In the genomic region with DNA sequence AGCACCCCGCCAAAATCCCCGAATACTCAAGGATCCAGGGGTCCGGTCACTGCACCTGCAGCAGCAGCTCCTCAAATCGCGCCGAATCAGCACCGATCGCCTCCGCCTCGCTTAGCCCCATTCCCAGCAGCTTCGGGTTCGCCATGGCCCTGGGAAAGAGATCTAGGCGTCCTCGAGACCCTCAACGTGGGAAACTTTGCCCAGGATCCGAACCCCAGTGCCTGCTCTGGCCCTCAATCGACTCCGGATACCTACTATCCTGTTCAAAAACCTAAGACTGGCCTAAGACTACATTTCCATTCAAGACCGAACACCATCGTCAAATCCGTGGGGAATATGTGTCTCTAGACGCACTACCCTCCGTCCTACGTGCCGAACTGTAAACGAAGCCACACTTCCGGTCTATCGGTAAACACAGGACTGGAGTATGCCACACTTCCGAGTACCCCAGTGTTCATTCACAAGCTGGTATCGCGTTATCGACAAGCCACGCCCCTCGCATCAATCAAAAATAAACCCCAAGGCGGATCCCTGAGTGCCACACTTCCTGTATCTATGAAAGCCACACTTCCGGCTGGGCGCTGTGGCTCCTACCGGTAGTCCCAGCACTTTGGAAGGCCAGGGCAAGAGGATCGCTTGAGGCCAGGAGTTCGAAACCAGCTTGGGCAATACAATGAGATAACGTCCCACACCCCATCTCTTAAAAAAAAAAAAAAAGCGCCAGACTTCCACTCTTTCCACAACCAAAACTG, we compare ENCODE assay signal across 7 cellular contexts. TPM values are rescaled to one million over a fixed set of nuclear protein-coding genes. Genes with fewer than 3 reads are reported as not detected.
DNase-seq lines count a peak whose midpoint lies in the region; ATAC-seq, FAIRE-seq and TF ChIP-seq lines count a peak whose summit lies in the region.

Gene PIH1D1 (minus strand): TSS at position 385 of the 752 bp plus-strand sequence. CDS start 240 bp downstream, at position 145.

- intact Hi-C loops in gastrocnemius medialis (cut with DNase I; ENCODE audit: low total_unique reads) = loop anchor here (2.0 to 5.0 kb wide), 4 partner anchors 45 to 1351 kb away; partner anchors contain the start of genes PRMT1, RPS11, VRK3 and ZNF473

- FAIRE-seq in TTC549 (lab: Jason Lieb, UNC) = peak; percentile 93

- WGBS in iPS DF 6.9 (ENCODE audit: insufficient coverage, insufficient read length) = no CpG with 5 or more reads among the region's 42 CpGs

- no peaks in the 10 kb centered on the region for H3K4me1 ChIP-seq in iPS DF 6.9 (ENCODE audit: control insufficient read depth, insufficient read depth, low read length)
- H3K4me1 ChIP-seq in gastrocnemius medialis = peaks cover 15 to 26% of the 10 kb centered on the region in 2 donors

- H3K9me3 ChIP-seq in iPS DF 6.9 (ENCODE audit: control insufficient read depth, insufficient read depth, low read length) (no peaks in the 10 kb centered on the region), gastrocnemius medialis (no peaks in the 10 kb centered on the region)

- peak; percentile 34 for ATAC-seq in GM18519 (IDR thresholded peaks at IDR 0.05; ENCODE audit: low FRiP score, unreplicated experiment)
- ATAC-seq in HG03060 (IDR thresholded peaks at IDR 0.05; ENCODE audit: low read depth, unreplicated experiment) = peak; percentile 56
- peak; percentile 87 to 89 for ATAC-seq in gastrocnemius medialis

- H3K36me3 ChIP-seq in brain microvascular endothelial cell (replicated peaks) (no peaks in the 10 kb centered on the region), iPS DF 6.9 (ENCODE audit: control insufficient read depth, insufficient read depth, low read length) (peaks cover 10% of the 10 kb centered on the region), gastrocnemius medialis (peaks cover 0 to under 1% of the 10 kb centered on the region in 2 donors)

- in situ Hi-C loops in brain microvascular endothelial cell (cut with HindIII; ENCODE audit: low pct_ligation_motif_present, low sequenced_read_pairs) (no loop called here), gastrocnemius medialis (cut with MboI; ENCODE audit: low sequenced_read_pairs in 4 of 4) (no loop called here)

- H3K4me3 ChIP-seq in brain microvascular endothelial cell (ENCODE audit: low read depth, low read length) (peak within 1 kb of the TSS; percentile 95), iPS DF 6.9 (ENCODE audit: low read length) (peak within 1 kb of the TSS; percentile 57), gastrocnemius medialis (peak within 1 kb of the TSS; percentile 67 to 100 (median 90))

- H3K27ac ChIP-seq in brain microvascular endothelial cell = peak within 1 kb of the TSS; percentile 85
- no peak within 1 kb of the TSS for H3K27ac ChIP-seq in iPS DF 6.9 (ENCODE audit: low read length)
- H3K27ac ChIP-seq in gastrocnemius medialis = peak within 1 kb of the TSS; percentile 90 to 97 (median 96)

- H3K27me3 ChIP-seq in brain microvascular endothelial cell (replicated peaks) (no peaks in the 10 kb centered on the region), iPS DF 6.9 (ENCODE audit: control insufficient read depth, insufficient read depth, low read length) (no peaks in the 10 kb centered on the region), gastrocnemius medialis (no peaks in the 10 kb centered on the region)

- TF ChIP-seq CTCF in brain microvascular endothelial cell (IDR thresholded peaks at IDR 0.05; ENCODE audit: low read depth, low read length, missing control alignments) (peak; percentile 47), gastrocnemius medialis (IDR thresholded peaks at IDR 0.05 in 4 of 5, conservative IDR thresholded peaks at IDR 0.05 in 1 of 5) (peak in 3 of 5 experiments; percentile 9 to 46 (median 35))

- DNase-seq in NCI-H2107 treated with DMSO at 0.1 percent for 48 hours (lab: John Stamatoyannopoulos, UW; ENCODE audit: unreplicated experiment) = peak; percentile 99
- peak; percentile 100 for DNase-seq in brain microvascular endothelial cell
- DNase-seq in iPS DF 6.9 (ENCODE audit: low read depth, low spot score) = peak; percentile 100
- peak; percentile 99 for DNase-seq in gastrocnemius medialis

- peak in 1 of 2 donors; percentile 53 for TF ChIP-seq POLR2A in gastrocnemius medialis (IDR thresholded peaks at IDR 0.05)

RNA-seq across cellular contexts. Expression of gene PIH1D1, which starts in this region (rescaled TPM):
- total RNA-seq in gastrocnemius medialis = 100 to 1,000 TPM in 1 of 4 donors, 10 to 100 TPM in 3; 41.9 to 107 (median 79.0) TPM

Comparison
In these comparisons a context has a peak if more than half of its experiments do, and no peak if none do; other contexts are left out.
1. ATAC-seq: peak in every context shown above with its lines; median percentile 88 in gastrocnemius medialis; 56 in HG03060; 34 in GM18519.